In genomic region chr1:182942145-182942544, GRCh38 we compare ENCODE assay signal across 16 cellular contexts. TPM values are rescaled to one million over a fixed set of nuclear protein-coding genes. Genes with fewer than 3 reads are reported as not detected.
DNase-seq lines count a peak whose midpoint lies in the region; TF ChIP-seq lines count a peak whose summit lies in the region.
"Not testable (repeated sequence)": the region's sequence is repeated elsewhere in the genome, so short reads cannot be mapped to it uniquely, and the experiment has no call there.
"Had no signal": no experiment of that assay in that cellular context is flagged by ENCODE, and none has a peak within 500 bp of the region (broad histone marks: within the 10 kb centered on the region; RNA-seq: fewer than 3 reads in every experiment).

No MANE protein-coding gene starts in this region.

- not testable (repeated sequence) for H4K20me1 ChIP-seq in neural cell (ENCODE audit: insufficient read depth)

- DNase-seq in ELF-1 (ENCODE audit: low read depth, low spot score) (peak; percentile 80), HK-2 (ENCODE audit: unreplicated experiment) (peak; percentile 27), SK-N-DZ (ENCODE audit: low spot score) (peak; percentile 42), fibroblast of pulmonary artery (ENCODE audit: low read depth) (peak; percentile 4), iris pigment epithelial cell (ENCODE audit: low read depth) (peak; percentile 8)
- DNase-seq in chondrocyte (ENCODE audit: low spot score); skeletal muscle cell (ENCODE audit: low read depth): not testable (repeated sequence)

- H3K27ac Mint-ChIP-seq in chondrocyte (ENCODE audit: unreplicated experiment), result not testable (repeated sequence)

- peaks cover 13% of the 10 kb centered on the region for H3K27me3 Mint-ChIP-seq in chondrocyte (ENCODE audit: low read depth)

- not testable (repeated sequence) for TF ChIP-seq CTCF in chondrocyte (IDR thresholded peaks at IDR 0.05); fibroblast of pulmonary artery (IDR thresholded peaks at IDR 0.05; ENCODE audit: low read length, missing control alignments); neural cell (IDR thresholded peaks at IDR 0.05; ENCODE audit: poor library complexity, severe bottlenecking)

- H3K27me3 ChIP-seq in neural cell (ENCODE audit: insufficient read depth, low read depth, low read length), result not testable (repeated sequence)

- TF ChIP-seq RAD21 in neural cell (conservative IDR thresholded peaks at IDR 0.05), result not testable (repeated sequence)

- H3K9ac ChIP-seq in neural cell (ENCODE audit: low read length), result not testable (repeated sequence)

- H3K9me2 ChIP-seq in neural cell (ENCODE audit: insufficient read depth, low read length), result not testable (repeated sequence)

- not testable (repeated sequence) for H3K9me3 Mint-ChIP-seq in chondrocyte (ENCODE audit: low read depth)

- H3K9me3 ChIP-seq in neural cell (ENCODE audit: low read length), result not testable (repeated sequence)

- not testable (repeated sequence) for H3K27ac ChIP-seq in neural cell (ENCODE audit: low read length)

- H3K4me1 Mint-ChIP-seq in chondrocyte (ENCODE audit: low read depth), result not testable (repeated sequence)

- H3K4me3 Mint-ChIP-seq in chondrocyte (ENCODE audit: unreplicated experiment), result peak overlapping the region; percentile 66

- H3F3A ChIP-seq in neural cell (ENCODE audit: insufficient read depth, low read length, poor library complexity, severe bottlenecking), result not testable (repeated sequence)

- TF ChIP-seq EP300 in neural cell (conservative IDR thresholded peaks at IDR 0.05; ENCODE audit: poor library complexity, severe bottlenecking), result not testable (repeated sequence)

- H3K4me3 ChIP-seq in fibroblast of pulmonary artery (replicated peaks; ENCODE audit: low read depth, low read length), result not testable (repeated sequence)
- peak overlapping the region; percentile 50 for H3K4me3 ChIP-seq in neural cell (ENCODE audit: low read length)
- peak overlapping the region; percentile 25 for H3K4me3 ChIP-seq in skeletal muscle cell (ENCODE audit: low read depth, low read length)

- not testable (repeated sequence) for H3K36me3 Mint-ChIP-seq in chondrocyte (ENCODE audit: low read depth)

- H3K36me3 ChIP-seq in neural cell (ENCODE audit: insufficient read depth, low read length), result not testable (repeated sequence)

- not testable (repeated sequence) for H2AFZ ChIP-seq in neural cell (ENCODE audit: low read depth, low read length)

- not testable (repeated sequence) for H3K79me2 ChIP-seq in neural cell (replicated peaks; ENCODE audit: insufficient read depth, low read length)

- not testable (repeated sequence) for H3K4me2 ChIP-seq in neural cell (ENCODE audit: low read length)

RNA-seq across cellular contexts. Expression of gene SHCBP1L, which starts 10.8 kb away (rescaled TPM):
- polyA plus RNA-seq in SK-N-DZ (2014; cell fraction: cytosol; rRNA removed), result not detected in 2 replicates
- polyA plus RNA-seq in SK-N-DZ (2014; cell fraction: nucleus; rRNA removed), result not detected in 2 replicates
- not detected in 3 replicates for total RNA-seq in chondrocyte
- not detected in 2 replicates for polyA plus RNA-seq in neural cell
- polyA minus RNA-seq in neural cell, result not detected in 2 replicates
- total RNA-seq: aorta, G401, glomerular endothelial cell, left colon, psoas muscle, Right ventricle myocardium superior, T-helper 17 cell, upper lobe of left lung had no signal
- polyA plus RNA-seq: aorta, psoas muscle had no signal
